In the genomic region with DNA sequence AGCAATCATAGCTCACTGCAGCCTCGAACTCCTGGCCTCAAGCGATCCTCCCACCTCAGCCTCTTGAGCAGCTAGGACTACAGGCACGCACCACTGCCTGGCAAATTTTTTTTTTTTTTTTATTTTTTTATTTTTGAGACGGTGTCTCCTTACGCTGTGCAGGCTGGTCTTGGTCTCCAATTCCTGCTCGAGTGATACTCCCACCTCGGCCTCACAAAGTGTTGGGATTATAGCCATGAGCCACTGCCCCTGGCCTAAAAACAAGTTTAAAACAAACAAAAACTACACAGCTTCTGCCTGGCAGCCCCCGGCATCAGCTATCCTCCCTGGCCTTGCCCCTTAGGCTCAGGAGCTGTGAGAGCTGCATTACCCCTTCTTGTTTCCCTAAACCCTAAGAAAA, we compare ENCODE assay signal across 18 cellular contexts.
DNase-seq lines count a peak whose midpoint lies in the region; ATAC-seq, FAIRE-seq and TF ChIP-seq lines count a peak whose summit lies in the region.
"Had no signal": no experiment of that assay in that cellular context is flagged by ENCODE, and none has a peak within 500 bp of the region (broad histone marks: within the 10 kb centered on the region; RNA-seq: fewer than 3 reads in every experiment).

No MANE protein-coding gene starts in this region.

- peak overlapping the region; percentile 33; the same call in 1 of the 2 replicates for H3K4me2 ChIP-seq in HepG2 (ENCODE audit: low read depth, low read length)

- no peak for TF ChIP-seq EP300 in HepG2 (IDR thresholded peaks at IDR 0.05; ENCODE audit: low read depth in 2 of 2, low read length in 2 of 2)
- no peak for TF ChIP-seq EP300 in HepG2 (CRISPR knock-in tag; IDR thresholded peaks at IDR 0.05; ENCODE audit: borderline replicate concordance)

- CTCF ChIA-PET in HepG2 (lab: Yijun Ruan, JAX; ENCODE audit: low intra/inter-chr PET ratio, low total read pairs) = no interaction called here

- WGBS in HepG2 (ENCODE audit: low lambda C conversion rate) = 61% methylated on average over 8 of the region's 8 CpGs
- 95% methylated on average over 5 of the region's 8 CpGs for WGBS in right lobe of liver (ENCODE audit: insufficient coverage, low coverage, low lambda C conversion rate, missing lambda C conversion rate)

- H3K27ac ChIP-seq in HepG2 (ENCODE audit: extremely low read length, insufficient read depth, low read length) (no peak overlapping the region), right lobe of liver (no peak overlapping the region), colonic mucosa (no peak overlapping the region)
- H3K27ac ChIP-seq: BLaER1 treated with 17β-estradiol and CSF1 and Interleukin-3, amounts not matched to agents 10 nM and 100 nM; HL-60 had no signal

- H2AFZ ChIP-seq in HepG2 (ENCODE audit: low read length) = no peak overlapping the region

- ATAC-seq in HepG2 (no peak), right lobe of liver (no peak)
- ATAC-seq: GM12878 had no signal

- H3K36me3 ChIP-seq in HepG2 (replicated peaks in 1 of 2; ENCODE audit: control insufficient read depth in 1 of 2, insufficient read depth in 2 of 2, low read length in 2 of 2) = no peaks in the 10 kb centered on the region
- H3K36me3 ChIP-seq in right lobe of liver = no peaks in the 10 kb centered on the region
- H3K36me3 ChIP-seq in colonic mucosa = no peaks in the 10 kb centered on the region
- H3K36me3 ChIP-seq: BLaER1 treated with 17β-estradiol and CSF1 and Interleukin-3, amounts not matched to agents 10 nM and 100 nM; HAP-1 had no signal

- intact Hi-C loops in HepG2 (cut with micrococcal nuclease; ENCODE audit: unreplicated experiment) = loop anchor here (5.0 kb wide), 2 partner anchors 71 to 99 kb away; partner anchors contain the start of genes GPALPP1 and NUFIP1
- intact Hi-C loops in right lobe of liver (cut with DNase I) = no loop called here
- intact Hi-C loops in colonic mucosa (cut with DNase I) = no loop called here

- H4K20me1 ChIP-seq in HepG2 (ENCODE audit: insufficient read depth, low read length) = no peaks in the 10 kb centered on the region
- H4K20me1 ChIP-seq: BLaER1 treated with 17β-estradiol and CSF1 and Interleukin-3, amounts not matched to agents 10 nM and 100 nM had no signal

- H3K4me1 ChIP-seq in HepG2 (ENCODE audit: insufficient read depth, low read length) = peaks cover 31% of the 10 kb centered on the region
- peaks cover 0 to 11% (median 4%) of the 10 kb centered on the region in 4 donors for H3K4me1 ChIP-seq in right lobe of liver
- H3K4me1 ChIP-seq in colonic mucosa = peaks cover 5% of the 10 kb centered on the region

- POLR2A ChIA-PET in HepG2 (lab: Yijun Ruan, JAX) = no interaction called here

- H3K27me3 ChIP-seq in HepG2 (ENCODE audit: control insufficient read depth in 1 of 2, insufficient read depth in 2 of 2, low read length in 2 of 2) = no peaks in the 10 kb centered on the region; a peak in 1 of 5 replicates
- no peaks in the 10 kb centered on the region for H3K27me3 ChIP-seq in right lobe of liver
- H3K27me3 ChIP-seq in colonic mucosa = no peaks in the 10 kb centered on the region
- H3K27me3 ChIP-seq: BLaER1 treated with 17β-estradiol and CSF1 and Interleukin-3, amounts not matched to agents 10 nM and 100 nM had no signal

- TF ChIP-seq RAD21 in HepG2 (CRISPR knock-in tag; IDR thresholded peaks at IDR 0.05) = no peak

- no peaks in the 10 kb centered on the region for H3K79me2 ChIP-seq in HepG2 (ENCODE audit: insufficient read depth, low read length)

- TF ChIP-seq CTCF in HepG2 (CRISPR knock-in tag; IDR thresholded peaks at IDR 0.05) (no peak), right lobe of liver (IDR thresholded peaks at IDR 0.05) (no peak), colonic mucosa (IDR thresholded peaks at IDR 0.05) (no peak)

- FAIRE-seq in HepG2 (lab: Jason Lieb, UNC) = no peak
- FAIRE-seq: GM12878, GM18507 had no signal

- no peak overlapping the region for H3K9ac ChIP-seq in HepG2 (ENCODE audit: insufficient read depth, low read depth, low read length)
- H3K9ac ChIP-seq in colonic mucosa (ENCODE audit: low read depth in 2 of 2, low read length in 2 of 2) = no peak overlapping the region
- H3K9ac ChIP-seq: BLaER1 treated with 17β-estradiol and CSF1 and Interleukin-3, amounts not matched to agents 10 nM and 100 nM had no signal

- no peak for TF ChIP-seq POLR2A in HepG2 (IDR thresholded peaks at IDR 0.05; ENCODE audit: insufficient read depth in 1 of 2, low read depth in 2 of 2, low read length in 2 of 2)
- no peak for TF ChIP-seq POLR2A in right lobe of liver (IDR thresholded peaks at IDR 0.05)

- H3K4me3 ChIP-seq in HepG2 (replicated peaks in 1 of 3; ENCODE audit: insufficient read depth in 1 of 3, low read depth in 2 of 3, low read length in 3 of 3) (no peak overlapping the region), right lobe of liver (no peak overlapping the region), colonic mucosa (no peak overlapping the region)
- H3K4me3 ChIP-seq: BLaER1 treated with 17β-estradiol and CSF1 and Interleukin-3, amounts not matched to agents 10 nM and 100 nM; GM12878; HAP-1 had no signal

- DNase-seq in NCI-H2171 treated with DMSO at 0.1 percent for 48 hours (lab: John Stamatoyannopoulos, UW) (peak; percentile 11), NCI-H2171 (lab: John Stamatoyannopoulos, UW) (no peak), HepG2 (ENCODE audit: low spot score) (no peak), right lobe of liver (no peak), colonic mucosa (peak; percentile 15), ureter (ENCODE audit: low spot score) (peak; percentile 34)
- no peak for DNase-seq in stimulated activated naive CD4-positive, alpha-beta T cell treated with Interleukin-2 at 50 U/mL for 16 hours (lab: John Stamatoyannopoulos, UW)
- no peak for DNase-seq in activated effector memory CD4-positive, alpha-beta T cell treated with anti-CD3 and anti-CD28 coated beads, Interleukin-2, amount 50 U/mL, for 16 hours
- DNase-seq: 8988T; AML-193; CD4-positive, CD25-positive, alpha-beta regulatory T cell; DMS79; GOT3 had no signal

- in situ Hi-C loops in HepG2 (cut with HindIII; ENCODE audit: extremely low pct_ligation_motif_present, low pct_unique_long_range_greater_than_20kb) = no loop called here

- no TSS peak for BruUV-seq in HepG2 (replicated peaks; lab: Mats Ljungman, UMichigan)

- peaks cover 8% of the 10 kb centered on the region; the same call in 1 of the 2 replicates for H3K9me3 ChIP-seq in HepG2 (ENCODE audit: low read length)
- H3K9me3 ChIP-seq in right lobe of liver = no peaks in the 10 kb centered on the region
- H3K9me3 ChIP-seq in colonic mucosa = no peaks in the 10 kb centered on the region

TF ChIP-seq in HepG2, 621 proteins besides CTCF, POLR2A, EP300 and RAD21:
- TF ChIP-seq, protein P1, sequence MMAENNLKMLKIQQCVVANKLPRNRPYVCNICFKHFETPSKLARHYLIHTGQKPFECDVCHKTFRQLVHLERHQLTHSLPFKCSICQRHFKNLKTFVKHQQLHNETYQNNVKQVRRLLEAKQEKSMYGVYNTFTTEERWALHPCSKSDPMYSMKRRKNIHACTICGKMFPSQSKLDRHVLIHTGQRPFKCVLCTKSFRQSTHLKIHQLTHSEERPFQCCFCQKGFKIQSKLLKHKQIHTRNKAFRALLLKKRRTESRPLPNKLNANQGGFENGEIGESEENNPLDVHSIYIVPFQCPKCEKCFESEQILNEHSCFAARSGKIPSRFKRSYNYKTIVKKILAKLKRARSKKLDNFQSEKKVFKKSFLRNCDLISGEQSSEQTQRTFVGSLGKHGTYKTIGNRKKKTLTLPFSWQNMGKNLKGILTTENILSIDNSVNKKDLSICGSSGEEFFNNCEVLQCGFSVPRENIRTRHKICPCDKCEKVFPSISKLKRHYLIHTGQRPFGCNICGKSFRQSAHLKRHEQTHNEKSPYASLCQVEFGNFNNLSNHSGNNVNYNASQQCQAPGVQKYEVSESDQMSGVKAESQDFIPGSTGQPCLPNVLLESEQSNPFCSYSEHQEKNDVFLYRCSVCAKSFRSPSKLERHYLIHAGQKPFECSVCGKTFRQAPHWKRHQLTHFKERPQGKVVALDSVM (CRISPR knock-in tag; IDR thresholded peaks at IDR 0.05) = peak; percentile 53; the same call in 1 of the 2 replicates
- TF ChIP-seq ZFP36 (IDR thresholded peaks at IDR 0.05; ENCODE audit: borderline replicate concordance, low read depth, low read length, partially characterized antibody) = no peak

Comparison
In these comparisons a context has a peak if more than half of its experiments do, and no peak if none do; other contexts are left out.
1. DNase-seq: peak in NCI-H2171 treated with DMSO at 0.1 percent for 48 hours (single experiment), colonic mucosa (single experiment) and ureter (single experiment); none in NCI-H2171 (single experiment), HepG2 (single experiment), right lobe of liver (0 of 3), stimulated activated naive CD4-positive, alpha-beta T cell treated with Interleukin-2 at 50 U/mL for 16 hours (single experiment) and activated effector memory CD4-positive, alpha-beta T cell treated with anti-CD3 and anti-CD28 coated beads, Interleukin-2, amount 50 U/mL, for 16 hours (single experiment).